ENCODE assay signal across 11 cellular contexts in genomic region chr20:50144362-50144761, GRCh38. TPM values are rescaled to one million over a fixed set of nuclear protein-coding genes. Genes with fewer than 3 reads are reported as not detected.
DNase-seq lines count a peak whose midpoint lies in the region; ATAC-seq, FAIRE-seq and TF ChIP-seq lines count a peak whose summit lies in the region.
"Had no signal": no experiment of that assay in that cellular context is flagged by ENCODE, and none has a peak within 500 bp of the region (broad histone marks: within the 10 kb centered on the region; RNA-seq: fewer than 3 reads in every experiment).

No MANE protein-coding gene starts in this region.

- TF ChIP-seq CTCF in activated CD8-positive, alpha-beta T cell treated with anti-CD3 and anti-CD28 coated beads for 36 hours (IDR thresholded peaks at IDR 0.05) = no peak
- TF ChIP-seq CTCF in K562 (IDR thresholded peaks at IDR 0.05 in 2 of 3, conservative IDR thresholded peaks at IDR 0.05 in 1 of 3; ENCODE audit: insufficient read depth in 2 of 3, low read depth in 1 of 3, low read length in 3 of 3) (no peak), left lung (IDR thresholded peaks at IDR 0.05) (no peak), upper lobe of right lung (IDR thresholded peaks at IDR 0.05) (no peak)
- no peak for TF ChIP-seq CTCF in CD4-positive, alpha-beta T cell (IDR thresholded peaks at IDR 0.05)

- DNase-seq in activated CD8-positive, alpha-beta T cell treated with anti-CD3 and anti-CD28 coated beads for 36 hours = no peak
- DNase-seq in activated CD8-positive, alpha-beta T cell treated with anti-CD3 and anti-CD28 coated beads, Interleukin-2, amount 10 ng/mL, durations not matched to agents 7 days and 5 days = no peak
- DNase-seq in K562 (ENCODE audit: extremely low read depth in 1 of 4, low spot score in 3 of 4) (no peak), left lung (peak in 1 of 2 donors; percentile 60), upper lobe of right lung (no peak), ureter (ENCODE audit: low spot score) (no peak)
- no peak for DNase-seq in CD4-positive, alpha-beta T cell
- DNase-seq: activated CD8-positive, alpha-beta memory T cell treated with anti-CD3 and anti-CD28 coated beads, Interleukin-2, amount 50 U/mL, for 4 hours had no signal

- 90% methylated on average over 4 of the region's 4 CpGs for WGBS in K562 (ENCODE audit: insufficient coverage, low coverage, missing lambda C conversion rate)

- CTCF ChIA-PET in activated CD8-positive, alpha-beta T cell treated with anti-CD3 and anti-CD28 coated beads for 36 hours (lab: Charles Lee) = interaction anchor here (0.9 to 2.5 kb wide), 6 partner anchors 11 to 166 kb away, joined by 3 to 11 read pairs (median 4); no protein-coding TSS in a partner anchor
- CTCF ChIA-PET in activated CD8-positive, alpha-beta T cell treated with anti-CD3 and anti-CD28 coated beads, Interleukin-2, amount 10 ng/mL, durations not matched to agents 7 days and 5 days (lab: Charles Lee) = interaction anchor here (0.7 to 1.7 kb wide), 3 partner anchors 9 to 29 kb away, joined by 3 to 4 read pairs (median 4); partner anchors contain the start of gene PEDS1
- CTCF ChIA-PET in K562 (lab: Yijun Ruan, JAX; ENCODE audit: low intra/inter-chr PET ratio) = no interaction called here
- CTCF ChIA-PET in CD4-positive, alpha-beta T cell (lab: Charles Lee) = interaction anchor here (1.0 kb wide), 1 partner anchor 25 kb away, joined by 3 read pairs; no protein-coding TSS in a partner anchor

- POLR2A ChIA-PET in activated CD8-positive, alpha-beta T cell treated with anti-CD3 and anti-CD28 coated beads for 36 hours (lab: Charles Lee) = interaction anchor here (0.6 to 2.7 kb wide), 2 partner anchors 9 to 237 kb away, joined by 3 to 11 read pairs; partner anchors contain the start of gene PEDS1
- POLR2A ChIA-PET in activated CD8-positive, alpha-beta T cell treated with anti-CD3 and anti-CD28 coated beads, Interleukin-2, amount 10 ng/mL, durations not matched to agents 7 days and 5 days (lab: Charles Lee) = interaction anchor here (0.9 kb wide), 1 partner anchor 8 kb away, joined by 3 read pairs; no protein-coding TSS in a partner anchor
- POLR2A ChIA-PET in K562 (lab: Yijun Ruan, JAX) = interaction anchor here (0.6 to 2.3 kb wide), 3 partner anchors 8 to 10 kb away, joined by 3 to 9 read pairs (median 6); partner anchors contain the start of gene PEDS1
- POLR2A ChIA-PET in CD4-positive, alpha-beta T cell (lab: Charles Lee) = interaction anchor here (1.0 to 1.4 kb wide), 2 partner anchors 10 to 29 kb away, joined by 5 to 6 read pairs; partner anchors contain the start of gene PEDS1

- peaks cover 56% of the 10 kb centered on the region for H3K79me2 ChIP-seq in K562 (ENCODE audit: control insufficient read depth, insufficient read depth, low read length)

- H3K4me2 ChIP-seq in K562 (ENCODE audit: insufficient read depth, low read length) = no peak overlapping the region

- peaks cover 38% of the 10 kb centered on the region for H3K36me3 Mint-ChIP-seq in activated CD8-positive, alpha-beta T cell treated with anti-CD3 and anti-CD28 coated beads for 36 hours (ENCODE audit: low read depth)
- peaks cover 58% of the 10 kb centered on the region for H3K36me3 Mint-ChIP-seq in activated CD8-positive, alpha-beta T cell treated with anti-CD3 and anti-CD28 coated beads, Interleukin-2, amount 10 ng/mL, durations not matched to agents 7 days and 5 days (ENCODE audit: low read depth)
- peaks cover 65% of the 10 kb centered on the region for H3K36me3 Mint-ChIP-seq in CD4-positive, alpha-beta T cell (ENCODE audit: low read depth)

- no TSS peak for BruUV-seq in K562 (replicated peaks; lab: Mats Ljungman, UMichigan)

- peaks cover 15 to 30% of the 10 kb centered on the region in 2 experiments for H3K4me1 ChIP-seq in K562 (replicated peaks in 1 of 2; ENCODE audit: control insufficient read depth in 2 of 2, insufficient read depth in 2 of 2, low read length in 2 of 2)
- H3K4me1 ChIP-seq in left lung = peaks cover 10 to 95% of the 10 kb centered on the region in 2 donors
- peaks cover 37% of the 10 kb centered on the region for H3K4me1 ChIP-seq in upper lobe of right lung

- TF ChIP-seq POLR2A in K562 (conservative IDR thresholded peaks at IDR 0.05) = no peak

- H3K9me3 ChIP-seq in K562 (replicated peaks; ENCODE audit: control insufficient read depth, insufficient read depth, low read depth, low read length) (no peaks in the 10 kb centered on the region), left lung (no peaks in the 10 kb centered on the region), upper lobe of right lung (no peaks in the 10 kb centered on the region)
- no peaks in the 10 kb centered on the region for H3K9me3 ChIP-seq in CD4-positive, alpha-beta T cell (ENCODE audit: control insufficient read depth, low read length)

- TF ChIP-seq RAD21 in K562 (CRISPR knock-in tag; conservative IDR thresholded peaks at IDR 0.05 in 1 of 2, IDR thresholded peaks at IDR 0.05 in 1 of 2) = no peak

- H2AFZ ChIP-seq in K562 (ENCODE audit: low read depth, low read length) = no peak overlapping the region

- no peak overlapping the region for H3K9ac ChIP-seq in K562 (ENCODE audit: insufficient read depth in 1 of 2, low read depth in 2 of 2, low read length in 2 of 2)

- peaks cover 82% of the 10 kb centered on the region for H3K36me3 ChIP-seq in K562 (ENCODE audit: control insufficient read depth, insufficient read depth, low read length)
- peaks cover 0 to 56% of the 10 kb centered on the region in 2 donors for H3K36me3 ChIP-seq in left lung
- H3K36me3 ChIP-seq in upper lobe of right lung = peaks cover 45% of the 10 kb centered on the region

- peak overlapping the region; percentile 25 for H3K27ac Mint-ChIP-seq in activated CD8-positive, alpha-beta T cell treated with anti-CD3 and anti-CD28 coated beads for 36 hours
- no peak overlapping the region for H3K27ac Mint-ChIP-seq in activated CD8-positive, alpha-beta T cell treated with anti-CD3 and anti-CD28 coated beads, Interleukin-2, amount 10 ng/mL, durations not matched to agents 7 days and 5 days
- H3K27ac Mint-ChIP-seq in CD4-positive, alpha-beta T cell = no peak overlapping the region

- no peaks in the 10 kb centered on the region for H3K27me3 ChIP-seq in K562 (ENCODE audit: control insufficient read depth in 2 of 2, insufficient read depth in 2 of 2, low read length in 2 of 2)
- H3K27me3 ChIP-seq in left lung = no peaks in the 10 kb centered on the region
- no peaks in the 10 kb centered on the region for H3K27me3 ChIP-seq in upper lobe of right lung
- H3K27me3 ChIP-seq in CD4-positive, alpha-beta T cell (ENCODE audit: control insufficient read depth, insufficient read depth, low read length) = no peaks in the 10 kb centered on the region

- FAIRE-seq in K562 (lab: Jason Lieb, UNC) = peak; percentile 37
- FAIRE-seq: H1, islet of Langerhans had no signal

- TF ChIP-seq EP300 in K562 (IDR thresholded peaks at IDR 0.05; ENCODE audit: low read length) = no peak

- H3K4me1 Mint-ChIP-seq in activated CD8-positive, alpha-beta T cell treated with anti-CD3 and anti-CD28 coated beads for 36 hours (ENCODE audit: low read depth) = peaks cover 48% of the 10 kb centered on the region
- H3K4me1 Mint-ChIP-seq in activated CD8-positive, alpha-beta T cell treated with anti-CD3 and anti-CD28 coated beads, Interleukin-2, amount 10 ng/mL, durations not matched to agents 7 days and 5 days (ENCODE audit: low read depth) = peaks cover 51% of the 10 kb centered on the region
- H3K4me1 Mint-ChIP-seq in CD4-positive, alpha-beta T cell (ENCODE audit: low read depth) = peaks cover 54% of the 10 kb centered on the region

- H3K27ac ChIP-seq in K562 (ENCODE audit: extremely low read depth, low read depth, low read length) (peak overlapping the region; percentile 13; the same call in 1 of the 3 replicates), left lung (peak overlapping the region; percentile 44 to 55), upper lobe of right lung (peak overlapping the region; percentile 12)
- H3K27ac ChIP-seq in CD4-positive, alpha-beta T cell (ENCODE audit: low read depth, low read length) = no peak overlapping the region

- H3K27me3 Mint-ChIP-seq in activated CD8-positive, alpha-beta T cell treated with anti-CD3 and anti-CD28 coated beads for 36 hours = no peaks in the 10 kb centered on the region
- no peaks in the 10 kb centered on the region for H3K27me3 Mint-ChIP-seq in activated CD8-positive, alpha-beta T cell treated with anti-CD3 and anti-CD28 coated beads, Interleukin-2, amount 10 ng/mL, durations not matched to agents 7 days and 5 days (ENCODE audit: low read depth)
- no peaks in the 10 kb centered on the region for H3K27me3 Mint-ChIP-seq in CD4-positive, alpha-beta T cell

- peaks cover 7% of the 10 kb centered on the region; the same call in 1 of the 2 replicates for H4K20me1 ChIP-seq in K562 (replicated peaks; ENCODE audit: control insufficient read depth, insufficient read depth, low read length)

- in situ Hi-C loops in K562 (cut with MboI) = no loop called here

- intact Hi-C loops in activated CD8-positive, alpha-beta T cell treated with anti-CD3 and anti-CD28 coated beads for 36 hours (cut with micrococcal nuclease) = no loop called here
- intact Hi-C loops in K562 (cut with micrococcal nuclease) (no loop called here), left lung (cut with DNase I) (no loop called here), upper lobe of right lung (cut with DNase I) (no loop called here)
- intact Hi-C loops in CD4-positive, alpha-beta T cell (cut with DNase I, micrococcal nuclease) = no loop called here

- no peaks in the 10 kb centered on the region for H3K9me1 ChIP-seq in K562 (ENCODE audit: control insufficient read depth, insufficient read depth, low read length)

- H3K4me3 ChIP-seq in K562 = no peak overlapping the region
- H3K4me3 ChIP-seq in left lung = no peak overlapping the region
- no peak overlapping the region for H3K4me3 ChIP-seq in upper lobe of right lung

- ATAC-seq in activated CD8-positive, alpha-beta T cell treated with anti-CD3 and anti-CD28 coated beads for 36 hours = no peak
- ATAC-seq in activated CD8-positive, alpha-beta T cell treated with anti-CD3 and anti-CD28 coated beads, Interleukin-2, amount 10 ng/mL, durations not matched to agents 7 days and 5 days = no peak
- ATAC-seq in K562 (no peak), left lung (peak; percentile 59), upper lobe of right lung (peak; percentile 46), GM18517 (IDR thresholded peaks at IDR 0.05; ENCODE audit: unreplicated experiment) (no peak)
- no peak for ATAC-seq in CD4-positive, alpha-beta T cell (ENCODE audit: poor library complexity)

- no peaks in the 10 kb centered on the region for H3K9me3 Mint-ChIP-seq in activated CD8-positive, alpha-beta T cell treated with anti-CD3 and anti-CD28 coated beads for 36 hours
- H3K9me3 Mint-ChIP-seq in activated CD8-positive, alpha-beta T cell treated with anti-CD3 and anti-CD28 coated beads, Interleukin-2, amount 10 ng/mL, durations not matched to agents 7 days and 5 days (ENCODE audit: insufficient read depth) = no peaks in the 10 kb centered on the region
- no peaks in the 10 kb centered on the region for H3K9me3 Mint-ChIP-seq in CD4-positive, alpha-beta T cell

- no peak overlapping the region for H3K4me3 Mint-ChIP-seq in activated CD8-positive, alpha-beta T cell treated with anti-CD3 and anti-CD28 coated beads for 36 hours
- no peak overlapping the region for H3K4me3 Mint-ChIP-seq in activated CD8-positive, alpha-beta T cell treated with anti-CD3 and anti-CD28 coated beads, Interleukin-2, amount 10 ng/mL, durations not matched to agents 7 days and 5 days
- H3K4me3 Mint-ChIP-seq in CD4-positive, alpha-beta T cell = no peak overlapping the region

RNA-seq across cellular contexts. Expression of gene PEDS1, which starts 9.2 kb away (rescaled TPM):
- 10 to 100 TPM; 16.0 to 17.3 TPM for total RNA-seq in activated CD8-positive, alpha-beta T cell treated with anti-CD3 and anti-CD28 coated beads for 36 hours
- 10 to 100 TPM; 28.7 to 30.2 TPM for total RNA-seq in activated CD8-positive, alpha-beta T cell treated with anti-CD3 and anti-CD28 coated beads, Interleukin-2, amount 10 ng/mL, durations not matched to agents 7 days and 5 days
- 13.1 and 31.5 TPM in 2 replicates for total RNA-seq in K562 (2011; cell fraction: chromatin; rRNA removed; ENCODE audit: low replicate concordance)
- 28.4 and 33.9 TPM in 2 replicates for total RNA-seq in K562 (2011; cell fraction: nucleolus; rRNA removed)
- total RNA-seq in K562 (2011; cell fraction: nucleoplasm; rRNA removed) = 33.6 and 54.6 TPM in 2 replicates
- total RNA-seq in K562 (2014; rRNA removed) (32.8 and 43.9 TPM in 2 replicates), K562 (2014; rRNA removed; fragmentation: Illumina TruSeq; extraction: Trizol) (11.4 and 17.1 TPM in 2 replicates), K562 (2015; rRNA removed; fragmentation: Illumina TruSeq; extraction: Trizol) (24.7 and 24.9 TPM in 2 replicates), K562 (2021) (28.0 and 28.5 TPM in 2 replicates), left lung (10 to 100 TPM; 37.9 to 39.9 TPM), upper lobe of right lung (31.3 TPM), ureter (31.3 TPM)
- polyA plus RNA-seq in K562 (2011; rRNA removed) (23.6 and 53.8 TPM in 2 replicates), K562 (2014; fragmentation: Illumina TruSeq; extraction: Trizol) (38.5 and 40.3 TPM in 2 replicates), K562 (2014; fragmentation: Nextera tagmentation; extraction: Ambion mirVana) (1 to 10 TPM; 2.9 to 3.9 TPM), K562 (2014; rRNA removed) (24.2 and 29.4 TPM in 2 replicates)
- polyA plus RNA-seq in K562 (2011; cell fraction: cytosol; rRNA removed) = 65.7 and 87.4 TPM in 2 replicates
- polyA plus RNA-seq in K562 (2011; cell fraction: nucleus; rRNA removed) = 22.6 and 23.4 TPM in 2 replicates
- 24.6 and 36.8 TPM in 2 replicates for polyA plus RNA-seq in K562 (2012)
- 33.6 and 49.2 TPM in 2 replicates for polyA minus RNA-seq in K562 (2011; rRNA and poly(A)+ RNA removed)
- polyA minus RNA-seq in K562 (2011; cell fraction: cytosol; rRNA and poly(A)+ RNA removed) = 34.3 and 45.2 TPM in 2 replicates
- 4.0 and 5.9 TPM in 2 replicates for polyA minus RNA-seq in K562 (2011; cell fraction: nucleus; rRNA and poly(A)+ RNA removed)
- total RNA-seq in CD4-positive, alpha-beta T cell = 10 to 100 TPM; 21.3 to 21.9 TPM

RNA-seq across cellular contexts. Expression of gene UBE2V1, which starts 31.4 kb away (rescaled TPM):
- 100 to 1,000 TPM; 112 to 151 TPM for total RNA-seq in activated CD8-positive, alpha-beta T cell treated with anti-CD3 and anti-CD28 coated beads for 36 hours
- 100 to 1,000 TPM; 120 to 131 TPM for total RNA-seq in activated CD8-positive, alpha-beta T cell treated with anti-CD3 and anti-CD28 coated beads, Interleukin-2, amount 10 ng/mL, durations not matched to agents 7 days and 5 days
- total RNA-seq in K562 (2011; cell fraction: chromatin; rRNA removed; ENCODE audit: low replicate concordance) = 218 and 364 TPM in 2 replicates
- 115 and 134 TPM in 2 replicates for total RNA-seq in K562 (2011; cell fraction: nucleolus; rRNA removed)
- total RNA-seq in K562 (2011; cell fraction: nucleoplasm; rRNA removed) = 295 and 429 TPM in 2 replicates
- total RNA-seq in K562 (2014; rRNA removed) (62.8 and 94.6 TPM in 2 replicates), K562 (2014; rRNA removed; fragmentation: Illumina TruSeq; extraction: Trizol) (93.0 and 107 TPM in 2 replicates), K562 (2015; rRNA removed; fragmentation: Illumina TruSeq; extraction: Trizol) (93.5 and 94.9 TPM in 2 replicates), K562 (2021) (113 and 119 TPM in 2 replicates), left lung (10 to 100 TPM; 72.6 to 74.6 TPM), upper lobe of right lung (83.2 TPM), ureter (120 TPM)
- polyA plus RNA-seq in K562 (2011; rRNA removed) (112 and 129 TPM in 2 replicates), K562 (2014; fragmentation: Illumina TruSeq; extraction: Trizol) (237 and 271 TPM in 2 replicates), K562 (2014; fragmentation: Nextera tagmentation; extraction: Ambion mirVana) (100 to 1,000 TPM; 145 to 357 TPM), K562 (2014; rRNA removed) (146 and 170 TPM in 2 replicates)
- 77.3 and 148 TPM in 2 replicates for polyA plus RNA-seq in K562 (2011; cell fraction: cytosol; rRNA removed)
- polyA plus RNA-seq in K562 (2011; cell fraction: nucleus; rRNA removed) = 118 and 127 TPM in 2 replicates
- 139 and 160 TPM in 2 replicates for polyA plus RNA-seq in K562 (2012)
- polyA minus RNA-seq in K562 (2011; rRNA and poly(A)+ RNA removed) = 132 and 142 TPM in 2 replicates
- polyA minus RNA-seq in K562 (2011; cell fraction: cytosol; rRNA and poly(A)+ RNA removed) = 41.7 and 44.1 TPM in 2 replicates
- polyA minus RNA-seq in K562 (2011; cell fraction: nucleus; rRNA and poly(A)+ RNA removed) = 67.2 and 111 TPM in 2 replicates
- 100 to 1,000 TPM; 115 to 140 TPM for total RNA-seq in CD4-positive, alpha-beta T cell

RNA-seq across cellular contexts. Expression of gene CEBPB, which starts 46.3 kb away (rescaled TPM):
- 10 to 100 TPM; 27.2 to 28.4 TPM for total RNA-seq in activated CD8-positive, alpha-beta T cell treated with anti-CD3 and anti-CD28 coated beads for 36 hours
- total RNA-seq in activated CD8-positive, alpha-beta T cell treated with anti-CD3 and anti-CD28 coated beads, Interleukin-2, amount 10 ng/mL, durations not matched to agents 7 days and 5 days = 10 to 100 TPM; 28.8 to 32.0 TPM
- 3.3 and 9.2 TPM in 2 replicates for total RNA-seq in K562 (2011; cell fraction: chromatin; rRNA removed; ENCODE audit: low replicate concordance)
- total RNA-seq in K562 (2011; cell fraction: nucleolus; rRNA removed) = 18.3 and 19.3 TPM in 2 replicates
- 8.7 and 9.0 TPM in 2 replicates for total RNA-seq in K562 (2011; cell fraction: nucleoplasm; rRNA removed)
- 41.7 and 51.5 TPM in 2 replicates for total RNA-seq in K562 (2014; rRNA removed)
- 8.1 and 8.3 TPM in 2 replicates for total RNA-seq in K562 (2014; rRNA removed; fragmentation: Illumina TruSeq; extraction: Trizol)
- total RNA-seq in K562 (2015; rRNA removed; fragmentation: Illumina TruSeq; extraction: Trizol) = 5.7 and 6.6 TPM in 2 replicates
- 68.2 and 72.6 TPM in 2 replicates for total RNA-seq in K562 (2021)
- 7.8 and 10.8 TPM in 2 replicates for polyA plus RNA-seq in K562 (2011; rRNA removed)
- polyA plus RNA-seq in K562 (2011; cell fraction: cytosol; rRNA removed) = 12.1 and 32.2 TPM in 2 replicates
- 15.5 and 18.1 TPM in 2 replicates for polyA plus RNA-seq in K562 (2011; cell fraction: nucleus; rRNA removed)
- polyA plus RNA-seq in K562 (2012) = 16.9 and 44.3 TPM in 2 replicates
- 4.6 and 6.8 TPM in 2 replicates for polyA plus RNA-seq in K562 (2014; fragmentation: Illumina TruSeq; extraction: Trizol)
- 1 to 10 TPM; 1.2 to 1.5 TPM for polyA plus RNA-seq in K562 (2014; fragmentation: Nextera tagmentation; extraction: Ambion mirVana)
- 47.7 and 57.9 TPM in 2 replicates for polyA plus RNA-seq in K562 (2014; rRNA removed)
- polyA minus RNA-seq in K562 (2011; rRNA and poly(A)+ RNA removed) = 1.3 and 1.5 TPM in 2 replicates
- polyA minus RNA-seq in K562 (2011; cell fraction: cytosol; rRNA and poly(A)+ RNA removed) = 10.1 and 19.9 TPM in 2 replicates
- polyA minus RNA-seq in K562 (2011; cell fraction: nucleus; rRNA and poly(A)+ RNA removed) = 9.3 and 11.7 TPM in 2 replicates
- 100 to 1,000 TPM; 133 to 266 TPM for total RNA-seq in left lung
- 271 TPM for total RNA-seq in upper lobe of right lung
- 59.3 TPM for total RNA-seq in ureter
- total RNA-seq in CD4-positive, alpha-beta T cell = 10 to 100 TPM; 40.7 to 43.9 TPM

Comparison
In these comparisons a context has a peak if more than half of its experiments do, and no peak if none do; other contexts are left out.
1. ATAC-seq: peak in left lung (single experiment) and upper lobe of right lung (single experiment); none in activated CD8-positive, alpha-beta T cell treated with anti-CD3 and anti-CD28 coated beads for 36 hours (single experiment), activated CD8-positive, alpha-beta T cell treated with anti-CD3 and anti-CD28 coated beads, Interleukin-2, amount 10 ng/mL, durations not matched to agents 7 days and 5 days (single experiment), K562 (single experiment), CD4-positive, alpha-beta T cell (single experiment) and GM18517 (single experiment).